Comparison of ENCODE assay signal across 8 cellular contexts in genomic region chr1:89454845-89455521, GRCh38.
A peak's percentile ranks its signal among the peaks of the same experiment; 100 is the strongest.
DNase-seq lines count a peak whose midpoint lies in the region; ATAC-seq, FAIRE-seq and TF ChIP-seq lines count a peak whose summit lies in the region.

No MANE protein-coding gene starts in this region.

- H3K4me2 ChIP-seq in endothelial cell of umbilical vein (ENCODE audit: insufficient read depth, low read length) = no peak overlapping the region

- no peak overlapping the region for H3K27ac ChIP-seq in endothelial cell of umbilical vein (ENCODE audit: insufficient read depth, low read depth, low read length)
- H3K27ac ChIP-seq in naive thymus-derived CD4-positive, alpha-beta T cell (ENCODE audit: low read depth, low read length) = no peak overlapping the region

- no peaks in the 10 kb centered on the region for H3K79me2 ChIP-seq in endothelial cell of umbilical vein (ENCODE audit: control insufficient read depth, insufficient read depth, low read length)

- CTCF ChIA-PET in endothelial cell of umbilical vein (lab: Charles Lee) = interaction anchor here (1.0 to 4.5 kb wide), 9 partner anchors 369 to 519 kb away, joined by 3 to 25 read pairs (median 8); no protein-coding TSS in a partner anchor
- CTCF ChIA-PET in naive thymus-derived CD4-positive, alpha-beta T cell (lab: Charles Lee) = interaction anchor here (0.8 to 6.3 kb wide), 10 partner anchors 10 to 505 kb away, joined by 3 to 49 read pairs (median 4); no protein-coding TSS in a partner anchor

- peaks cover 0 to 7% of the 10 kb centered on the region in 2 experiments for H3K27me3 ChIP-seq in endothelial cell of umbilical vein (ENCODE audit: control insufficient read depth in 2 of 2, insufficient read depth in 2 of 2, low read length in 2 of 2)
- H3K27me3 ChIP-seq in naive thymus-derived CD4-positive, alpha-beta T cell (ENCODE audit: control insufficient read depth in 2 of 2, insufficient read depth in 2 of 2, low read length in 2 of 2) = no peaks in the 10 kb centered on the region

- dilution Hi-C loops in endothelial cell of umbilical vein (cut with MboI; ENCODE audit: extremely low pct_ligation_motif_present, low sequenced_read_pairs) = no loop called here

- peaks cover 4 to 23% (median 9%) of the 10 kb centered on the region in 7 donors for H3K4me1 Mint-ChIP-seq in naive thymus-derived CD4-positive, alpha-beta T cell

- H3K9ac ChIP-seq in endothelial cell of umbilical vein (replicated peaks; ENCODE audit: extremely low read depth, insufficient read depth, low read length) = no peak overlapping the region

- H3K9me3 ChIP-seq in endothelial cell of umbilical vein (replicated peaks; ENCODE audit: control insufficient read depth, insufficient read depth, low read length) = no peaks in the 10 kb centered on the region
- no peaks in the 10 kb centered on the region for H3K9me3 ChIP-seq in naive thymus-derived CD4-positive, alpha-beta T cell (ENCODE audit: control insufficient read depth in 2 of 3, low read length in 3 of 3)

- no peak overlapping the region for H3K4me3 ChIP-seq in endothelial cell of umbilical vein (replicated peaks in 1 of 3; ENCODE audit: insufficient read depth in 1 of 3, low read depth in 1 of 3, low read length in 3 of 3)
- H3K4me3 ChIP-seq in naive thymus-derived CD4-positive, alpha-beta T cell (ENCODE audit: low read length) = no peak overlapping the region

- no peaks in the 10 kb centered on the region for H3K4me1 ChIP-seq in endothelial cell of umbilical vein (ENCODE audit: control insufficient read depth, extremely low read depth, insufficient read depth, low read length)
- no peaks in the 10 kb centered on the region for H3K4me1 ChIP-seq in naive thymus-derived CD4-positive, alpha-beta T cell (ENCODE audit: control insufficient read depth in 2 of 2, insufficient read depth in 2 of 2, low read length in 2 of 2)

- POLR2A ChIA-PET in endothelial cell of umbilical vein (lab: Charles Lee) = no interaction called here
- POLR2A ChIA-PET in naive thymus-derived CD4-positive, alpha-beta T cell (lab: Charles Lee) = no interaction called here

- BruUV-seq in endothelial cell of umbilical vein (replicated peaks; lab: Mats Ljungman, UMichigan) = no TSS peak

- H3K4me3 Mint-ChIP-seq in naive thymus-derived CD4-positive, alpha-beta T cell = no peak overlapping the region

- TF ChIP-seq CTCF in endothelial cell of umbilical vein (IDR thresholded peaks at IDR 0.05; ENCODE audit: extremely low read depth in 1 of 2, insufficient read depth in 1 of 2, low read depth in 1 of 2, low read length in 2 of 2) = peak; percentile 22 to 39

- peak; percentile 53 for ATAC-seq in HG02981 (IDR thresholded peaks at IDR 0.05; ENCODE audit: unreplicated experiment)
- peak; percentile 94 for ATAC-seq in naive thymus-derived CD4-positive, alpha-beta T cell
- no peak for ATAC-seq in HG03457 (IDR thresholded peaks at IDR 0.05; ENCODE audit: unreplicated experiment)

- peak; percentile 54 for DNase-seq in D341Med (ENCODE audit: low spot score)
- DNase-seq in NCI-H510A treated with DMSO at 0.1 percent for 48 hours (lab: John Stamatoyannopoulos, UW) = peak; percentile 88
- peak; percentile 57 to 62 for DNase-seq in activated CD4-positive, alpha-beta T cell treated with anti-CD3 and anti-CD28 coated beads, Interleukin-2, amount 50 U/mL, for 4 hours
- DNase-seq in endothelial cell of umbilical vein (ENCODE audit: low read depth, low spot score) = peak; percentile 58
- peak in 8 of 9 donors; percentile 46 to 75 (median 66) for DNase-seq in naive thymus-derived CD4-positive, alpha-beta T cell
- peak; percentile 86 for DNase-seq in superior temporal gyrus (ENCODE audit: extremely low spot score)

- H3K36me3 Mint-ChIP-seq in naive thymus-derived CD4-positive, alpha-beta T cell = no peaks in the 10 kb centered on the region

- no peak for FAIRE-seq in endothelial cell of umbilical vein (lab: Jason Lieb, UNC)

- H3K36me3 ChIP-seq in endothelial cell of umbilical vein (ENCODE audit: control insufficient read depth in 2 of 2, extremely low read depth in 1 of 2, insufficient read depth in 2 of 2, low read length in 2 of 2) = no peaks in the 10 kb centered on the region
- no peaks in the 10 kb centered on the region for H3K36me3 ChIP-seq in naive thymus-derived CD4-positive, alpha-beta T cell (ENCODE audit: control insufficient read depth in 2 of 3, insufficient read depth in 3 of 3, low read length in 3 of 3)

- peaks cover under 1 to 45% (median 11%) of the 10 kb centered on the region in 5 donors for H3K27me3 Mint-ChIP-seq in naive thymus-derived CD4-positive, alpha-beta T cell

- no peak for TF ChIP-seq POLR2A in endothelial cell of umbilical vein (IDR thresholded peaks at IDR 0.05; ENCODE audit: low read depth, low read length)

- H3K9me3 Mint-ChIP-seq in naive thymus-derived CD4-positive, alpha-beta T cell = no peaks in the 10 kb centered on the region

- H3K9me1 ChIP-seq in endothelial cell of umbilical vein (replicated peaks; ENCODE audit: control insufficient read depth, extremely low read depth, insufficient read depth, low read length) = no peaks in the 10 kb centered on the region

- H4K20me1 ChIP-seq in endothelial cell of umbilical vein (replicated peaks; ENCODE audit: control insufficient read depth, extremely low read depth, insufficient read depth, low read length) = no peaks in the 10 kb centered on the region

- no peak overlapping the region for H2AFZ ChIP-seq in endothelial cell of umbilical vein (ENCODE audit: low read depth, low read length)

- intact Hi-C loops in endothelial cell of umbilical vein (cut with micrococcal nuclease) = loop anchor here (1.0 to 2.0 kb wide), 5 partner anchors 370 to 518 kb away; no protein-coding TSS in a partner anchor
- intact Hi-C loops in naive thymus-derived CD4-positive, alpha-beta T cell (cut with micrococcal nuclease) = loop anchor here (1.0 to 10.0 kb wide), 15 partner anchors 96 to 850 kb away; partner anchors contain the start of genes GBP4 (in 2 of the 2), GBP1 (in 1 of the 2) and GBP5 (in 1 of the 2)

- H3K27ac Mint-ChIP-seq in naive thymus-derived CD4-positive, alpha-beta T cell = peak overlapping the region in 1 of 9 donors; percentile 38

TF ChIP-seq in endothelial cell of umbilical vein, 7 proteins besides CTCF, POLR2A, EP300 and RAD21:
- TF ChIP-seq EZH2 (IDR thresholded peaks at IDR 0.05; ENCODE audit: borderline replicate concordance, low read depth, low read length, severe bottlenecking) = no peak
- no peak for TF ChIP-seq MAX (IDR thresholded peaks at IDR 0.05; ENCODE audit: insufficient read depth, insufficient read length)
- TF ChIP-seq MYC (IDR thresholded peaks at IDR 0.05; ENCODE audit: low read depth, low read length) = no peak
- no peak for TF ChIP-seq FOS (IDR thresholded peaks at IDR 0.05; ENCODE audit: borderline replicate concordance, insufficient read depth, low read length)
- no peak for TF ChIP-seq JUN (IDR thresholded peaks at IDR 0.05; ENCODE audit: borderline replicate concordance, insufficient read depth, insufficient read length, low read depth)
- no peak for TF ChIP-seq GATA2 (IDR thresholded peaks at IDR 0.05; ENCODE audit: insufficient read depth, insufficient read length, low read depth, low read length)
- TF ChIP-seq POLR2AphosphoS5 (IDR thresholded peaks at IDR 0.05; ENCODE audit: insufficient read depth, low read depth, low read length) = no peak
